ENCODE assay signal across 20 cellular contexts in genomic region chr6:105250523-105250922, GRCh38.
"Had no signal": no experiment of that assay in that cellular context is flagged by ENCODE, and none has a peak within 500 bp of the region (broad histone marks: within the 10 kb centered on the region; RNA-seq: fewer than 3 reads in every experiment).

No MANE protein-coding gene starts in this region.

- H3K9me3 ChIP-seq: heart left ventricle, left ventricle myocardium inferior, prostate gland, right lobe of liver, upper lobe of left lung had no signal

- ATAC-seq: activated CD4-positive, alpha-beta T cell treated with anti-CD3 and anti-CD28 coated beads for 36 hours; activated CD8-positive, alpha-beta T cell treated with anti-CD3 and anti-CD28 coated beads, Interleukin-2, amount 10 ng/mL, durations not matched to agents 7 days and 5 days; activated naive CD8-positive, alpha-beta T cell treated with anti-CD3 and anti-CD28 coated beads, Interleukin-2, amount 50 U/mL, for 24 hours; heart left ventricle; stimulated activated naive B cell treated with anti-CD40 and anti-IgM and Interleukin-4, amounts not matched to agents 10 μg/mL and 1 μg/mL and 100 μg/mL, for 72 hours had no signal

- H3K4me3 ChIP-seq: coronary artery, heart left ventricle, left ventricle myocardium inferior, prostate gland, right lobe of liver, spleen, upper lobe of left lung had no signal

- DNase-seq: activated CD4-positive, alpha-beta T cell treated with anti-CD3 and anti-CD28 coated beads for 36 hours; activated CD8-positive, alpha-beta memory T cell treated with anti-CD3 and anti-CD28 coated beads, Interleukin-2, amount 50 U/mL, for 48 hours; activated CD8-positive, alpha-beta T cell treated with anti-CD3 and anti-CD28 coated beads, Interleukin-2, amount 10 ng/mL, durations not matched to agents 7 days and 5 days; activated naive CD4-positive, alpha-beta T cell; activated naive CD8-positive, alpha-beta T cell treated with anti-CD3 and anti-CD28 coated beads, Interleukin-2, amount 50 U/mL, for 24 hours; caudate nucleus; effector CD4-positive, alpha-beta T cell; heart left ventricle; islet precursor cell; left ventricle myocardium inferior; nephron progenitor cell; right lobe of liver; spleen; stimulated activated CD4-positive, alpha-beta T cell treated with anti-CD3 and anti-CD28 coated beads, Interleukin-1b, Interleukin-23, amount 100 ng/mL, for 48 hours; stimulated activated naive B cell treated with anti-CD40 and anti-IgM and Interleukin-4, amounts not matched to agents 10 μg/mL and 1 μg/mL and 100 μg/mL, for 72 hours; T-helper 1 cell; upper lobe of left lung; WERI-Rb-1 had no signal

- H3K4me1 ChIP-seq: heart left ventricle, left ventricle myocardium inferior, prostate gland, right lobe of liver, spleen, upper lobe of left lung had no signal

- H3K27me3 ChIP-seq: heart left ventricle, right lobe of liver, spleen, upper lobe of left lung had no signal

- H3K27ac ChIP-seq: coronary artery, heart left ventricle, left ventricle myocardium inferior, prostate gland, right lobe of liver, spleen, upper lobe of left lung, WERI-Rb-1 had no signal

- H3K36me3 ChIP-seq: heart left ventricle, left ventricle myocardium inferior, prostate gland, right lobe of liver, spleen, upper lobe of left lung, WERI-Rb-1 had no signal
